ENCODE assay signal across 15 cellular contexts in genomic region chr14:102873546-102874061, GRCh38. TPM values are rescaled to one million over a fixed set of nuclear protein-coding genes. Genes with fewer than 3 reads are reported as not detected.
"Had no signal": no experiment of that assay in that cellular context is flagged by ENCODE, and none has a peak within 500 bp of the region (broad histone marks: within the 10 kb centered on the region; RNA-seq: fewer than 3 reads in every experiment).

No MANE protein-coding gene starts in this region.

- H3K4me3 Mint-ChIP-seq: activated CD8-positive, alpha-beta memory T cell treated with anti-CD3 and anti-CD28 coated beads, Interleukin-2, amount 10 ng/mL, durations not matched to agents 7 days and 5 days; activated naive CD4-positive, alpha-beta T cell treated with anti-CD3 and anti-CD28 coated beads, Interleukin-2, amount 10 ng/mL, durations not matched to agents 7 days and 5 days; nephron progenitor cell had no signal

- H3K9me3 Mint-ChIP-seq: activated naive CD4-positive, alpha-beta T cell treated with anti-CD3 and anti-CD28 coated beads, Interleukin-2, amount 10 ng/mL, durations not matched to agents 7 days and 5 days; nephron progenitor cell had no signal

- ATAC-seq: activated CD4-positive, CD25-positive, alpha-beta regulatory T cell treated with anti-CD3 and anti-CD28 coated beads, Interleukin-2, amount 50 U/mL, for 24 hours; activated CD8-positive, alpha-beta memory T cell treated with anti-CD3 and anti-CD28 coated beads, Interleukin-2, amount 10 ng/mL, durations not matched to agents 7 days and 5 days had no signal

- H3K27ac Mint-ChIP-seq: activated CD8-positive, alpha-beta memory T cell treated with anti-CD3 and anti-CD28 coated beads, Interleukin-2, amount 10 ng/mL, durations not matched to agents 7 days and 5 days; activated naive CD4-positive, alpha-beta T cell treated with anti-CD3 and anti-CD28 coated beads, Interleukin-2, amount 10 ng/mL, durations not matched to agents 7 days and 5 days; nephron progenitor cell had no signal

- H3K4me1 Mint-ChIP-seq: activated naive CD4-positive, alpha-beta T cell treated with anti-CD3 and anti-CD28 coated beads, Interleukin-2, amount 10 ng/mL, durations not matched to agents 7 days and 5 days; nephron progenitor cell had no signal

- H3K9me3 ChIP-seq: sigmoid colon, stomach, uterus had no signal

- H3K36me3 ChIP-seq: uterus had no signal

- DNase-seq: activated CD4-positive, alpha-beta T cell treated with anti-CD3 and anti-CD28 coated beads, Interleukin-2, amount 50 U/mL, for 48 hours; activated CD8-positive, alpha-beta memory T cell treated with anti-CD3 and anti-CD28 coated beads, Interleukin-2, amount 10 ng/mL, durations not matched to agents 7 days and 5 days; activated naive CD4-positive, alpha-beta T cell treated with anti-CD3 and anti-CD28 coated beads, Interleukin-2, amount 10 ng/mL, durations not matched to agents 7 days and 5 days; effector CD4-positive, alpha-beta T cell; foreskin melanocyte; head of caudate nucleus; nephron progenitor cell; sigmoid colon; stimulated activated CD4-positive, alpha-beta T cell treated with anti-CD3 and anti-CD28 coated beads, Interleukin-4, amount 100 ng/mL, for 1 hour; stimulated activated CD8-positive, alpha-beta memory T cell treated with anti-CD3 and anti-CD28 coated beads, Interleukin-4, amount 100 ng/mL, for 48 hours; stomach; T-helper 2 cell; uterus had no signal

- H3K4me1 ChIP-seq: sigmoid colon, stomach, uterus had no signal

- H3K27me3 ChIP-seq: cardiac muscle cell, sigmoid colon, stomach, uterus had no signal

- H3K27me3 Mint-ChIP-seq: activated CD8-positive, alpha-beta memory T cell treated with anti-CD3 and anti-CD28 coated beads, Interleukin-2, amount 10 ng/mL, durations not matched to agents 7 days and 5 days; activated naive CD4-positive, alpha-beta T cell treated with anti-CD3 and anti-CD28 coated beads, Interleukin-2, amount 10 ng/mL, durations not matched to agents 7 days and 5 days had no signal

- H3K4me3 ChIP-seq: cardiac muscle cell, sigmoid colon, stomach, uterus had no signal

- H3K27ac ChIP-seq: cardiac muscle cell, sigmoid colon, stomach, uterus had no signal

RNA-seq across cellular contexts. Expression of gene AMN, which starts 48.9 kb away (rescaled TPM):
- total RNA-seq: sigmoid colon had no signal
